Comparison of ENCODE assay signal across 1 cellular context in genomic region chr14:103891667-103892215, GRCh38.
TF ChIP-seq lines count a peak whose summit lies in the region.

No MANE protein-coding gene starts in this region.

TF ChIP-seq in IMR-90, 13 proteins besides CTCF, POLR2A, EP300 and RAD21:
- TF ChIP-seq CHD1 (IDR thresholded peaks at IDR 0.05; ENCODE audit: low read depth, low read length) (no peak), ELK1 (IDR thresholded peaks at IDR 0.05; ENCODE audit: borderline replicate concordance, low read depth, low read length) (no peak), MXI1 (IDR thresholded peaks at IDR 0.05; ENCODE audit: borderline replicate concordance, low read depth, low read length) (no peak), CEBPB (IDR thresholded peaks at IDR 0.05; ENCODE audit: low read depth, low read length) (no peak), BHLHE40 (IDR thresholded peaks at IDR 0.05; ENCODE audit: low read depth, low read length) (no peak), FOS (IDR thresholded peaks at IDR 0.05; ENCODE audit: low read depth, low read length) (no peak), USF2 (IDR thresholded peaks at IDR 0.05; ENCODE audit: low read depth, low read length) (no peak), RCOR1 (IDR thresholded peaks at IDR 0.05; ENCODE audit: insufficient replicate concordance, low read length) (no peak), MAZ (IDR thresholded peaks at IDR 0.05; ENCODE audit: borderline replicate concordance, low read depth, low read length) (no peak), RFX5 (IDR thresholded peaks at IDR 0.05; ENCODE audit: low read depth, low read length) (no peak), NFE2L2 (IDR thresholded peaks at IDR 0.05; ENCODE audit: low read depth, low read length) (no peak), SMC3 (IDR thresholded peaks at IDR 0.05; ENCODE audit: low read depth, low read length) (no peak)
